21 cellular contexts compared by ENCODE assay signal in genomic region chr2:233147136-233147828, GRCh38.
"Had no signal": no experiment of that assay in that cellular context is flagged by ENCODE, and none has a peak within 500 bp of the region (broad histone marks: within the 10 kb centered on the region; RNA-seq: fewer than 3 reads in every experiment).

No MANE protein-coding gene starts in this region.

- H3K36me3 ChIP-seq: right atrium auricular region, sigmoid colon, tibial artery, vagina had no signal

- H3K27me3 ChIP-seq: esophagus squamous epithelium, right atrium auricular region, upper lobe of right lung, vagina had no signal

- DNase-seq: effector memory CD8-positive, alpha-beta T cell; esophagus squamous epithelium; foreskin fibroblast; glutamatergic neuron; left ventricle myocardium inferior; mesenchymal stem cell; midbrain; naive B cell; posterior cingulate gyrus; sigmoid colon; stimulated activated CD4-positive, alpha-beta T cell treated with anti-CD3 and anti-CD28 coated beads, Interleukin-12 subunit alpha, Interleukin-12 subunit beta, amount 100 ng/mL, for 4 hours; upper lobe of right lung had no signal

- H3K27me3 Mint-ChIP-seq: dendritic cell treated with granulocyte-macrophage colony-stimulating factor and Interleukin-4, amounts not matched to agents 40 ng/mL and 50 ng/mL, for 4 days; effector memory CD8-positive, alpha-beta T cell; naive B cell; stimulated activated naive CD8-positive, alpha-beta T cell treated with anti-CD3 and anti-CD28 coated beads, Interleukin-15, Interleukin-2, amounts not matched to agents 100 ng/mL and 50 ng/mL, for 24 hours had no signal

- H3K4me3 ChIP-seq: esophagus squamous epithelium, gastroesophageal sphincter, left ventricle myocardium inferior, lung, right atrium auricular region, sigmoid colon, skin epidermis, tibial artery, upper lobe of right lung, vagina had no signal

- H3K4me1 Mint-ChIP-seq: neural crest cell had no signal

- H3K4me1 ChIP-seq: gastroesophageal sphincter, left ventricle myocardium inferior, sigmoid colon, upper lobe of right lung, vagina had no signal

- H3K4me3 Mint-ChIP-seq: dendritic cell treated with granulocyte-macrophage colony-stimulating factor and Interleukin-4, amounts not matched to agents 40 ng/mL and 50 ng/mL, for 4 days; effector memory CD8-positive, alpha-beta T cell; neural crest cell; stimulated activated naive CD8-positive, alpha-beta T cell treated with anti-CD3 and anti-CD28 coated beads, Interleukin-15, Interleukin-2, amounts not matched to agents 100 ng/mL and 50 ng/mL, for 24 hours had no signal

- H3K27ac Mint-ChIP-seq: dendritic cell treated with granulocyte-macrophage colony-stimulating factor and Interleukin-4, amounts not matched to agents 40 ng/mL and 50 ng/mL, for 4 days had no signal

- H3K9me3 ChIP-seq: esophagus squamous epithelium, gastroesophageal sphincter, left ventricle myocardium inferior, right atrium auricular region, sigmoid colon, tibial artery, upper lobe of right lung, vagina had no signal

- H3K27ac ChIP-seq: esophagus squamous epithelium, gastroesophageal sphincter, left ventricle myocardium inferior, right atrium auricular region, sigmoid colon, skin epidermis, tibial artery, upper lobe of right lung, vagina had no signal

- H3K9me3 Mint-ChIP-seq: dendritic cell treated with granulocyte-macrophage colony-stimulating factor and Interleukin-4, amounts not matched to agents 40 ng/mL and 50 ng/mL, for 4 days; effector memory CD8-positive, alpha-beta T cell; naive B cell; stimulated activated naive CD8-positive, alpha-beta T cell treated with anti-CD3 and anti-CD28 coated beads, Interleukin-15, Interleukin-2, amounts not matched to agents 100 ng/mL and 50 ng/mL, for 24 hours had no signal

- ATAC-seq: effector memory CD8-positive, alpha-beta T cell; gastroesophageal sphincter; upper lobe of right lung had no signal
